In genomic region chr10:21693418-21693817, GRCh38 we compare ENCODE assay signal across 24 cellular contexts.
"Had no signal": no experiment of that assay in that cellular context is flagged by ENCODE, and none has a peak within 500 bp of the region (broad histone marks: within the 10 kb centered on the region; RNA-seq: fewer than 3 reads in every experiment).

No MANE protein-coding gene starts in this region.

- DNase-seq: activated B cell treated with CpG ODN at 0.5 μM for 24 hours; activated CD4-positive, alpha-beta memory T cell treated with anti-CD3 and anti-CD28 coated beads, Interleukin-2, amount 10 ng/mL, durations not matched to agents 7 days and 5 days; activated CD4-positive, alpha-beta T cell treated with anti-CD3 and anti-CD28 coated beads, Interleukin-2, amount 50 U/mL, for 1 hour; activated naive CD8-positive, alpha-beta T cell treated with anti-CD3 and anti-CD28 coated beads, Interleukin-2, amount 50 U/mL, for 24 hours; amniotic stem cell; MM.1S; NCI-H1105; NCI-H1436; NCI-H1694 treated with DMSO at 0.1 percent for 48 hours; NCI-H2029 treated with DMSO at 0.1 percent for 48 hours; NCI-H345; NCI-H510A; NCI-H526 treated with DMSO at 0.1 percent for 48 hours; NK-92 treated with Interleukin-12 subunit alpha and Interleukin-12 subunit beta, amount 100 ng/mL, for 24 hours; OCI-M1; RPMI8226; SHP77; T-helper 17 cell; T-helper 9 cell had no signal

- H3K27ac Mint-ChIP-seq: activated B cell treated with CpG ODN at 0.5 μM for 24 hours; activated CD4-positive, alpha-beta memory T cell treated with anti-CD3 and anti-CD28 coated beads, Interleukin-2, amount 10 ng/mL, durations not matched to agents 7 days and 5 days; activated naive CD8-positive, alpha-beta T cell treated with anti-CD3 and anti-CD28 coated beads, Interleukin-2, amount 50 U/mL, for 24 hours; T-helper 17 cell had no signal

- FAIRE-seq: astrocyte had no signal

- H3K27me3 Mint-ChIP-seq: activated B cell treated with CpG ODN at 0.5 μM for 24 hours; activated CD4-positive, alpha-beta memory T cell treated with anti-CD3 and anti-CD28 coated beads, Interleukin-2, amount 10 ng/mL, durations not matched to agents 7 days and 5 days; activated naive CD8-positive, alpha-beta T cell treated with anti-CD3 and anti-CD28 coated beads, Interleukin-2, amount 50 U/mL, for 24 hours; central memory CD8-positive, alpha-beta T cell; T-helper 17 cell had no signal

- H3K4me3 Mint-ChIP-seq: activated B cell treated with CpG ODN at 0.5 μM for 24 hours; activated CD4-positive, alpha-beta memory T cell treated with anti-CD3 and anti-CD28 coated beads, Interleukin-2, amount 10 ng/mL, durations not matched to agents 7 days and 5 days; activated naive CD8-positive, alpha-beta T cell treated with anti-CD3 and anti-CD28 coated beads, Interleukin-2, amount 50 U/mL, for 24 hours; brain; central memory CD8-positive, alpha-beta T cell; T-helper 17 cell had no signal

- ATAC-seq: activated naive CD4-positive, alpha-beta T cell treated with anti-CD3 and anti-CD28 coated beads, Interleukin-2, amount 50 U/mL, for 72 hours; activated naive CD8-positive, alpha-beta T cell treated with anti-CD3 and anti-CD28 coated beads, Interleukin-2, amount 50 U/mL, for 24 hours; Panc1; T-helper 17 cell had no signal

- H3K9me3 Mint-ChIP-seq: central memory CD8-positive, alpha-beta T cell had no signal

- H3K4me1 Mint-ChIP-seq: activated B cell treated with CpG ODN at 0.5 μM for 24 hours; activated CD4-positive, alpha-beta memory T cell treated with anti-CD3 and anti-CD28 coated beads, Interleukin-2, amount 10 ng/mL, durations not matched to agents 7 days and 5 days had no signal
